In the genomic region with DNA sequence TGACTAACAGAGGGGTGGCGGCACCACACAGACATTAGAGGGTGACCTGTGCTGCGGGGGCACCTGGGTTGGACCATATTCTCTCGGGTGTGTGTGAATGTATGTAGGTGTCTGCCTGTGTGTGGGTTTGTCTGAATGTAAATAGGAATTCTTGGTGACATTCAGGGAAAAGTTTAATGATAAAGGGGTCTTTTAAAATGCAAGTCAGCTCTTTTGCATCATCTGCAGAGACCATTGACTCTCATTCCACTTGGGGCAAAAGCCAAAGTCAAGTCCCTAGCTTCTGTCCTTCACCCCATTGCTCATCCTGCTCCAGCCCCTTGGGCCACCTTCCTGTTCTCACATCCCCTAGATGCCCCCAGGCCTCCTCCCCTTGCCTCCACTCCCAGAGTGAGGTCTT, we compare ENCODE assay signal across 1 cellular context.
TF ChIP-seq lines count a peak whose summit lies in the region.

No MANE protein-coding gene starts in this region.

TF ChIP-seq in IMR-90, 13 proteins besides CTCF, POLR2A, EP300 and RAD21 (continued from another document):
- no peak for TF ChIP-seq BHLHE40 (IDR thresholded peaks at IDR 0.05; ENCODE audit: low read depth, low read length)
